In genomic region chr9:90766736-90767135, GRCh38 we compare ENCODE assay signal across 9 cellular contexts. TPM values are rescaled to one million over a fixed set of nuclear protein-coding genes. Genes with fewer than 3 reads are reported as not detected.
"Had no signal": no experiment of that assay in that cellular context is flagged by ENCODE, and none has a peak within 500 bp of the region (broad histone marks: within the 10 kb centered on the region; RNA-seq: fewer than 3 reads in every experiment).

No MANE protein-coding gene starts in this region.

- H3K4me3 ChIP-seq: GM12878 had no signal

- FAIRE-seq: G401.6, GM12891, GM12892, GM18507, GM19239 had no signal

- ATAC-seq: GM12878 had no signal

- DNase-seq: GDM1, GF-D8 had no signal

RNA-seq across cellular contexts. Expression of gene SYK, which starts 34.9 kb away (rescaled TPM):
- total RNA-seq: G401 had no signal
